17 cellular contexts compared by ENCODE assay signal in genomic region chr2:205358351-205358815, GRCh38.
DNase-seq lines count a peak whose midpoint lies in the region; ATAC-seq, FAIRE-seq and TF ChIP-seq lines count a peak whose summit lies in the region.
"Had no signal": no experiment of that assay in that cellular context is flagged by ENCODE, and none has a peak within 500 bp of the region (broad histone marks: within the 10 kb centered on the region; RNA-seq: fewer than 3 reads in every experiment).

No MANE protein-coding gene starts in this region.

- H3K18ac ChIP-seq in H1 (ENCODE audit: extremely low read depth, low read length) = no peak overlapping the region; the same call in 1 of the 2 replicates

- 0 out of 2 replicates have a peak overlapping the region, but pooled peaks have one; percentile 11 for H2BK20ac ChIP-seq in H1 (ENCODE audit: low read length)

- H3K9ac ChIP-seq in H1 (replicated peaks in 1 of 4; ENCODE audit: extremely low read depth in 1 of 4, low read depth in 3 of 4, low read length in 3 of 4) = no peak overlapping the region
- H3K9ac ChIP-seq: KMS-11 had no signal

- H2BK15ac ChIP-seq in H1 (ENCODE audit: low read length) = no peak overlapping the region

- H3K4me3 Mint-ChIP-seq in mesothelial cell of epicardium = no peak overlapping the region
- no peak overlapping the region for H3K4me3 Mint-ChIP-seq in T-cell

- 19% methylated on average over 8 of the region's 8 CpGs; no CpG with 5 or more reads in 1 of the 2 experiments for WGBS in H1 (ENCODE audit: extremely low coverage in 1 of 2, insufficient coverage in 1 of 2, insufficient read length in 1 of 2, insufficient replicate concordance in 2 of 2, low coverage in 1 of 2, low lambda C conversion rate in 2 of 2, missing lambda C conversion rate in 1 of 2), 2 experiments

- TF ChIP-seq CTCF in RWPE1 (conservative IDR thresholded peaks at IDR 0.05; ENCODE audit: low read depth) (no peak), H1 (IDR thresholded peaks at IDR 0.05; ENCODE audit: control extremely low read depth in 1 of 3, insufficient read depth in 1 of 3, low read depth in 1 of 3, low read length in 3 of 3) (no peak), mesothelial cell of epicardium (IDR thresholded peaks at IDR 0.05; ENCODE audit: unreplicated experiment) (no peak)

- no peak overlapping the region for H4K91ac ChIP-seq in H1 (replicated peaks; ENCODE audit: insufficient read length, low read length)

- H4K20me1 ChIP-seq in H1 (replicated peaks in 1 of 2; ENCODE audit: control insufficient read depth in 1 of 2, insufficient read depth in 2 of 2, low read length in 2 of 2) = no peaks in the 10 kb centered on the region

- H3K4me1 Mint-ChIP-seq in mesothelial cell of epicardium (peaks cover 40% of the 10 kb centered on the region), T-cell (no peaks in the 10 kb centered on the region)

- H3K27me3 ChIP-seq in H1 (replicated peaks in 1 of 4; ENCODE audit: control insufficient read depth in 3 of 4, extremely low read depth in 1 of 4, insufficient read depth in 3 of 4, low read length in 3 of 4) = no peaks in the 10 kb centered on the region
- H3K27me3 ChIP-seq: ascending aorta, SJCRH30, transverse colon had no signal

- H3K79me2 ChIP-seq in H1 (ENCODE audit: control insufficient read depth in 1 of 2, insufficient read depth in 2 of 2, low read length in 2 of 2) = no peaks in the 10 kb centered on the region

- no peak overlapping the region for H4K5ac ChIP-seq in H1 (ENCODE audit: insufficient read length, low read depth, low read length)

- no peak overlapping the region; a peak in 1 of 8 replicates for H3K4me3 ChIP-seq in H1 (ENCODE audit: extremely low read depth in 1 of 4, insufficient read depth in 2 of 4, low read depth in 3 of 4, low read length in 4 of 4)
- H3K4me3 ChIP-seq: ascending aorta, dorsolateral prefrontal cortex, SJCRH30, transverse colon had no signal

- no peak overlapping the region for H3K4ac ChIP-seq in H1 (replicated peaks; ENCODE audit: insufficient read length, low read depth, low read length)

- H3K23me2 ChIP-seq in H1 (ENCODE audit: low read depth, low read length) = no peaks in the 10 kb centered on the region

- H4K8ac ChIP-seq in H1 (ENCODE audit: extremely low read depth, insufficient read depth, low read length) = no peak overlapping the region

- H3K36me3 Mint-ChIP-seq in mesothelial cell of epicardium = no peaks in the 10 kb centered on the region
- H3K36me3 Mint-ChIP-seq in T-cell = no peaks in the 10 kb centered on the region

- H2AK5ac ChIP-seq in H1 (ENCODE audit: low read depth, low read length) = no peak overlapping the region; the same call in 1 of the 2 replicates

- CTCF ChIA-PET in RWPE1 (lab: Yijun Ruan, JAX) = no interaction called here
- CTCF ChIA-PET in H1 (lab: Charles Lee; ENCODE audit: partially characterized antibody) = interaction anchor here (1.0 to 1.6 kb wide), 3 partner anchors 35 to 363 kb away, joined by 3 to 4 read pairs (median 3); no protein-coding TSS in a partner anchor
- CTCF ChIA-PET in T-cell (lab: Charles Lee) = no interaction called here

- H3K56ac ChIP-seq in H1 (replicated peaks; ENCODE audit: insufficient read length, low read depth, low read length) = no peak overlapping the region

- H2BK120ac ChIP-seq in H1 (replicated peaks; ENCODE audit: low read depth, low read length) = no peak overlapping the region

- POLR2A ChIA-PET in RWPE1 (lab: Yijun Ruan, JAX; ENCODE audit: low non-redundant PET) (no interaction called here), H1 (lab: Charles Lee; ENCODE audit: partially characterized antibody) (interaction anchor here (1.1 kb wide), 1 partner anchor 82 kb away, joined by 3 read pairs; no protein-coding TSS in a partner anchor), T-cell (lab: Charles Lee) (no interaction called here)

- TF ChIP-seq POLR2A in H1 (IDR thresholded peaks at IDR 0.05; ENCODE audit: control extremely low read depth in 1 of 2, low read depth in 2 of 2, low read length in 2 of 2) = no peak

- H3K14ac ChIP-seq in H1 (ENCODE audit: insufficient read length) = no peak overlapping the region

- H3K27me3 Mint-ChIP-seq in mesothelial cell of epicardium (ENCODE audit: low read depth) = no peaks in the 10 kb centered on the region
- H3K27me3 Mint-ChIP-seq in T-cell = peaks cover 1 to 3% of the 10 kb centered on the region in 2 donors

- no peaks in the 10 kb centered on the region for H3K79me1 ChIP-seq in H1 (ENCODE audit: low read depth, low read length)

- H3K4me1 ChIP-seq in H1 (replicated peaks in 1 of 4; ENCODE audit: control insufficient read depth in 3 of 4, insufficient read depth in 4 of 4, low read length in 3 of 4) = peaks cover 2 to 8% (median 5%) of the 10 kb centered on the region in 4 experiments; a peak in 4 of 7 replicates
- H3K4me1 ChIP-seq: ascending aorta, transverse colon had no signal

- DNase-seq in EL (peak; percentile 70), RWPE1 (ENCODE audit: low spot score) (peak; percentile 7), H1 (ENCODE audit: low read depth in 1 of 2, low spot score in 2 of 2) (no peak), mesothelial cell of epicardium (ENCODE audit: low spot score in 2 of 2, unreplicated experiment in 2 of 2) (no peak), NCI-H1436 treated with DMSO at 0.1 percent for 48 hours (lab: John Stamatoyannopoulos, UW) (no peak), T-cell (no peak), CD1c-positive myeloid dendritic cell (ENCODE audit: extremely low spot score) (no peak)
- DNase-seq: activated CD8-positive, alpha-beta memory T cell treated with anti-CD3 and anti-CD28 coated beads for 24 hours; dorsolateral prefrontal cortex; NCI-H1417; SJCRH30; transverse colon had no signal

- peak overlapping the region in 1 of 2 experiments; percentile 40; a peak in 3 of 4 replicates for H3K4me2 ChIP-seq in H1 (ENCODE audit: insufficient read depth in 1 of 2, low read depth in 2 of 2, low read length in 2 of 2)
- H3K4me2 ChIP-seq: KMS-11 had no signal

- H3K9me3 ChIP-seq in H1 (ENCODE audit: insufficient read depth in 2 of 2, low read depth in 1 of 2, low read length in 1 of 2) = no peaks in the 10 kb centered on the region
- H3K9me3 ChIP-seq: ascending aorta, SJCRH30, transverse colon had no signal

- TF ChIP-seq RAD21 in H1 (IDR thresholded peaks at IDR 0.05 in 1 of 2, conservative IDR thresholded peaks at IDR 0.05 in 1 of 2; ENCODE audit: low read depth in 2 of 2, low read length in 2 of 2) = no peak

- peak in 1 of 2 experiments; percentile 73; a peak in 1 of 3 replicates for TF ChIP-seq EP300 in H1 (IDR thresholded peaks at IDR 0.05; ENCODE audit: borderline replicate concordance in 1 of 2, low read depth in 2 of 2, low read length in 2 of 2)

- H2BK12ac ChIP-seq in H1 (ENCODE audit: low read depth, low read length) = peak overlapping the region; percentile 10; the same call in 1 of the 2 replicates

- H2AFZ ChIP-seq in H1 (ENCODE audit: low read length) = no peak overlapping the region

- peaks cover 0 to 2% (median 0%) of the 10 kb centered on the region in 4 experiments; a peak in 1 of 8 replicates for H3K36me3 ChIP-seq in H1 (ENCODE audit: control insufficient read depth in 2 of 4, insufficient read depth in 4 of 4, low read length in 3 of 4)
- H3K36me3 ChIP-seq: ascending aorta, SJCRH30, transverse colon had no signal

- H3K27ac ChIP-seq in RWPE1 (no peak overlapping the region), H1 (ENCODE audit: low read depth, low read length) (peak overlapping the region; percentile 53; the same call in 1 of the 2 replicates)
- H3K27ac ChIP-seq: ascending aorta, dorsolateral prefrontal cortex, KMS-11, SJCRH30, transverse colon, VCaP had no signal

- H3K23ac ChIP-seq in H1 (ENCODE audit: insufficient read length) = no peak overlapping the region

- H3K9me3 Mint-ChIP-seq in mesothelial cell of epicardium (no peaks in the 10 kb centered on the region), T-cell (no peaks in the 10 kb centered on the region)

- peak overlapping the region; percentile 3 for H3K27ac Mint-ChIP-seq in mesothelial cell of epicardium
- H3K27ac Mint-ChIP-seq in T-cell = no peak overlapping the region

- FAIRE-seq in H1 (lab: Jason Lieb, UNC) = peak; percentile 68

- no peak for ATAC-seq in T-cell (replicated peaks in 1 of 4)
- ATAC-seq in GM18517 (IDR thresholded peaks at IDR 0.05; ENCODE audit: unreplicated experiment) = no peak
- ATAC-seq: HCT116 had no signal

- H2BK5ac ChIP-seq in H1 (ENCODE audit: low read depth, low read length) = peak overlapping the region; percentile 63; the same call in 1 of the 2 replicates

TF ChIP-seq in H1, 55 proteins besides CTCF, POLR2A, EP300 and RAD21:
- TF ChIP-seq RBBP5 (IDR thresholded peaks at IDR 0.05; ENCODE audit: borderline replicate concordance, low read depth, low read length) = no peak; the same call in 1 of the 2 replicates
- no peak for TF ChIP-seq POLR2AphosphoS5 (IDR thresholded peaks at IDR 0.05; ENCODE audit: low read depth, low read length)
- TF ChIP-seq BACH1 (IDR thresholded peaks at IDR 0.05; ENCODE audit: low read length) = no peak
- TF ChIP-seq ASH2L (IDR thresholded peaks at IDR 0.05; ENCODE audit: low read length) = peak; percentile 77
- no peak for TF ChIP-seq ZNF274 (IDR thresholded peaks at IDR 0.05; ENCODE audit: borderline replicate concordance, extremely low read depth, low read length)
- no peak for TF ChIP-seq BRCA1 (IDR thresholded peaks at IDR 0.05; ENCODE audit: low read depth, low read length)
- peak; percentile 90 for TF ChIP-seq TEAD4 (IDR thresholded peaks at IDR 0.05; ENCODE audit: low read depth, low read length)
- TF ChIP-seq MAFK (IDR thresholded peaks at IDR 0.05; ENCODE audit: low read depth, low read length) = no peak
- peak; percentile 81 for TF ChIP-seq SP1 (IDR thresholded peaks at IDR 0.05; ENCODE audit: low read depth, low read length)
- TF ChIP-seq CEBPB (IDR thresholded peaks at IDR 0.05; ENCODE audit: low read depth, low read length) = peak; percentile 50; the same call in 1 of the 2 replicates

Comparison
In these comparisons a context has a peak if more than half of its experiments do, and no peak if none do; other contexts are left out.
1. DNase-seq: peak in EL (single experiment) and RWPE1 (single experiment); none in H1 (0 of 2), mesothelial cell of epicardium (0 of 2), NCI-H1436 treated with DMSO at 0.1 percent for 48 hours (single experiment), T-cell (0 of 34) and CD1c-positive myeloid dendritic cell (single experiment).